In genomic region chr19:2164020-2164988, GRCh38 we compare ENCODE assay signal across 8 cellular contexts. TPM values are rescaled to one million over a fixed set of nuclear protein-coding genes. Genes with fewer than 3 reads are reported as not detected.
A peak's percentile ranks its signal among the peaks of the same experiment; 100 is the strongest.
DNase-seq lines count a peak whose midpoint lies in the region; ATAC-seq, FAIRE-seq and TF ChIP-seq lines count a peak whose summit lies in the region.

No MANE protein-coding gene starts in this region.

- H3K27ac ChIP-seq in neural cell (ENCODE audit: low read length), result peak overlapping the region; percentile 89

- H3K9me3 ChIP-seq in neural cell (ENCODE audit: low read length), result no peaks in the 10 kb centered on the region

- no peak overlapping the region for H2AFZ ChIP-seq in neural cell (ENCODE audit: low read depth, low read length)

- H3K27me3 ChIP-seq in neural cell (ENCODE audit: insufficient read depth, low read depth, low read length), result no peaks in the 10 kb centered on the region

- ATAC-seq in HG03139 (IDR thresholded peaks at IDR 0.05; ENCODE audit: unreplicated experiment), result peak; percentile 12
- peak; percentile 0 for ATAC-seq in esophagus mucosa
- no peak for ATAC-seq in GM21360 (IDR thresholded peaks at IDR 0.05; ENCODE audit: unreplicated experiment)

- H3K4me3 ChIP-seq in GM12864 (ENCODE audit: low read depth, low read length) (peak overlapping the region; percentile 79), neural cell (ENCODE audit: low read length) (peak overlapping the region; percentile 88)

- no peaks in the 10 kb centered on the region for H3K36me3 ChIP-seq in neural cell (ENCODE audit: insufficient read depth, low read length)

- no peak for TF ChIP-seq EP300 in neural cell (conservative IDR thresholded peaks at IDR 0.05; ENCODE audit: poor library complexity, severe bottlenecking)

- in situ Hi-C loops in GM13976 (cut with MboI; ENCODE audit: low sequenced_read_pairs, unreplicated experiment), result loop anchor here (25.0 kb wide), 1 partner anchor 448 kb away; no protein-coding TSS in a partner anchor

- H3K9me2 ChIP-seq in neural cell (ENCODE audit: insufficient read depth, low read length), result no peaks in the 10 kb centered on the region

- DNase-seq in GM12864 (ENCODE audit: low read depth), result no peak
- no peak for DNase-seq in activated CD4-positive, alpha-beta T cell treated with anti-CD3 and anti-CD28 coated beads, Interleukin-2, amount 10 ng/mL, durations not matched to agents 24 days and 14 days
- no peak for DNase-seq in GM13976 (ENCODE audit: low spot score)
- DNase-seq in urothelium cell line (ENCODE audit: low spot score), result no peak

- H3K4me1 Mint-ChIP-seq in activated CD4-positive, alpha-beta T cell treated with anti-CD3 and anti-CD28 coated beads, Interleukin-2, amount 10 ng/mL, durations not matched to agents 24 days and 14 days, result peaks cover 30% of the 10 kb centered on the region

- peaks cover 40% of the 10 kb centered on the region for H3K79me2 ChIP-seq in neural cell (replicated peaks; ENCODE audit: insufficient read depth, low read length)

- H3K9ac ChIP-seq in neural cell (ENCODE audit: low read length), result peak overlapping the region; percentile 94

- intact Hi-C loops in activated CD4-positive, alpha-beta T cell treated with anti-CD3 and anti-CD28 coated beads, Interleukin-2, amount 10 ng/mL, durations not matched to agents 24 days and 14 days (cut with micrococcal nuclease), result loop anchor here (5.0 kb wide), 1 partner anchor 228 kb away; no protein-coding TSS in a partner anchor

- H3F3A ChIP-seq in neural cell (ENCODE audit: insufficient read depth, low read length, poor library complexity, severe bottlenecking), result no peaks in the 10 kb centered on the region

- peak overlapping the region; percentile 98 for H3K4me3 Mint-ChIP-seq in activated CD4-positive, alpha-beta T cell treated with anti-CD3 and anti-CD28 coated beads, Interleukin-2, amount 10 ng/mL, durations not matched to agents 24 days and 14 days

- no peaks in the 10 kb centered on the region for H3K9me3 Mint-ChIP-seq in activated CD4-positive, alpha-beta T cell treated with anti-CD3 and anti-CD28 coated beads, Interleukin-2, amount 10 ng/mL, durations not matched to agents 24 days and 14 days

- no peak for FAIRE-seq in urothelium cell line (lab: Jason Lieb, UNC)

- H3K36me3 Mint-ChIP-seq in activated CD4-positive, alpha-beta T cell treated with anti-CD3 and anti-CD28 coated beads, Interleukin-2, amount 10 ng/mL, durations not matched to agents 24 days and 14 days (ENCODE audit: low read depth), result peaks cover 31% of the 10 kb centered on the region

- peak overlapping the region; percentile 86 for H3K4me2 ChIP-seq in neural cell (ENCODE audit: low read length)

- TF ChIP-seq RAD21 in neural cell (conservative IDR thresholded peaks at IDR 0.05), result no peak

- TF ChIP-seq CTCF in GM12864 (IDR thresholded peaks at IDR 0.05; ENCODE audit: low read depth, low read length, missing control alignments) (no peak), neural cell (IDR thresholded peaks at IDR 0.05; ENCODE audit: poor library complexity, severe bottlenecking) (no peak), GM13976 (IDR thresholded peaks at IDR 0.05; ENCODE audit: borderline replicate concordance, control extremely low read depth, extremely low read depth, insufficient read depth, missing control alignments) (no peak)

- peak overlapping the region; percentile 99 for H3K27ac Mint-ChIP-seq in activated CD4-positive, alpha-beta T cell treated with anti-CD3 and anti-CD28 coated beads, Interleukin-2, amount 10 ng/mL, durations not matched to agents 24 days and 14 days

- H3K27me3 Mint-ChIP-seq in activated CD4-positive, alpha-beta T cell treated with anti-CD3 and anti-CD28 coated beads, Interleukin-2, amount 10 ng/mL, durations not matched to agents 24 days and 14 days, result peaks cover 2% of the 10 kb centered on the region

- peaks cover 4% of the 10 kb centered on the region for H4K20me1 ChIP-seq in neural cell (ENCODE audit: insufficient read depth)

TF ChIP-seq in neural cell, 6 proteins besides CTCF, POLR2A, EP300 and RAD21:
- no peak for TF ChIP-seq TAF1 (IDR thresholded peaks at IDR 0.05; ENCODE audit: low read depth)
- no peak for TF ChIP-seq REST (IDR thresholded peaks at IDR 0.05; ENCODE audit: borderline replicate concordance)
- peak; percentile 6 for TF ChIP-seq MXI1 (conservative IDR thresholded peaks at IDR 0.05; ENCODE audit: poor library complexity, severe bottlenecking)
- no peak for TF ChIP-seq SMC3 (conservative IDR thresholded peaks at IDR 0.05; ENCODE audit: poor library complexity)

RNA-seq across cellular contexts. Expression of gene DOT1L, which starts 0.6 kb away (rescaled TPM):
- 127 and 137 TPM in 2 replicates for total RNA-seq in activated CD4-positive, alpha-beta T cell treated with anti-CD3 and anti-CD28 coated beads, Interleukin-2, amount 10 ng/mL, durations not matched to agents 24 days and 14 days
- total RNA-seq in esophagus mucosa, result 20.8 TPM
- polyA plus RNA-seq in neural cell, result 8.5 and 10.7 TPM in 2 replicates
- polyA minus RNA-seq in neural cell, result 18.0 and 19.1 TPM in 2 replicates

RNA-seq across cellular contexts. Expression of gene AP3D1, which starts 12.9 kb away (rescaled TPM):
- 104 and 113 TPM in 2 replicates for total RNA-seq in activated CD4-positive, alpha-beta T cell treated with anti-CD3 and anti-CD28 coated beads, Interleukin-2, amount 10 ng/mL, durations not matched to agents 24 days and 14 days
- 84.2 TPM for total RNA-seq in esophagus mucosa
- polyA plus RNA-seq in neural cell, result 60.7 and 88.2 TPM in 2 replicates
- polyA minus RNA-seq in neural cell, result 72.6 and 89.4 TPM in 2 replicates
